Comparison of ENCODE assay signal across 11 cellular contexts in genomic region chr1:44826375-44827196, GRCh38. TPM values are rescaled to one million over a fixed set of nuclear protein-coding genes. Genes with fewer than 3 reads are reported as not detected.
DNase-seq lines count a peak whose midpoint lies in the region; TF ChIP-seq lines count a peak whose summit lies in the region.
"Had no signal": no experiment of that assay in that cellular context is flagged by ENCODE, and none has a peak within 500 bp of the region (broad histone marks: within the 10 kb centered on the region; RNA-seq: fewer than 3 reads in every experiment).

No MANE protein-coding gene starts in this region.

- TF ChIP-seq POLR2A in esophagus muscularis mucosa (IDR thresholded peaks at IDR 0.05; ENCODE audit: low read depth), result no peak

- H3K27me3 ChIP-seq in ACC112 (ENCODE audit: insufficient read depth, low read length), result no peaks in the 10 kb centered on the region
- H3K27me3 ChIP-seq in esophagus muscularis mucosa, result no peaks in the 10 kb centered on the region
- no peaks in the 10 kb centered on the region for H3K27me3 ChIP-seq in HAP-1 (ENCODE audit: low read depth)

- no peak overlapping the region for H3K27ac ChIP-seq in ACC112 (ENCODE audit: low read depth, low read length)
- peak overlapping the region in 3 of 4 donors; percentile 4 to 18 (median 5) for H3K27ac ChIP-seq in esophagus muscularis mucosa (replicated peaks in 1 of 4)

- no peak for TF ChIP-seq EP300 in esophagus muscularis mucosa (IDR thresholded peaks at IDR 0.05)

- peak; percentile 80 for DNase-seq in NOMO-1 treated with dmso at 0.1 percent for 144 hours (lab: John Stamatoyannopoulos, UW; ENCODE audit: unreplicated experiment)
- DNase-seq in esophagus muscularis mucosa (ENCODE audit: extremely low spot score), result no peak
- DNase-seq in mucosa of gallbladder (ENCODE audit: low spot score), result peak; percentile 67
- DNase-seq in HK-2 (ENCODE audit: unreplicated experiment), result no peak
- no peak for DNase-seq in stimulated activated naive CD4-positive, alpha-beta T cell treated with Interleukin-2 at 50 U/mL for 16 hours (lab: John Stamatoyannopoulos, UW)
- DNase-seq in NCI-H2227 treated with DMSO at 0.1 percent for 48 hours (lab: John Stamatoyannopoulos, UW), result no peak
- no peak for DNase-seq in HAP-1 (ENCODE audit: low spot score in 2 of 2)
- DNase-seq: activated CD4-positive, alpha-beta T cell treated with anti-CD3 and anti-CD28 coated beads for 1 hour; NK-92 treated with Interleukin-12 subunit alpha and Interleukin-12 subunit beta, amount 100 ng/mL, for 24 hours; stimulated activated CD8-positive, alpha-beta memory T cell treated with anti-CD3 and anti-CD28 coated beads, Interleukin-4, amount 100 ng/mL, for 48 hours had no signal

- 50% methylated on average over 19 of the region's 24 CpGs for WGBS in esophagus muscularis mucosa

- in situ Hi-C loops in HAP-1 (cut with MboI; ENCODE audit: low sequenced_read_pairs), result no loop called here

- TF ChIP-seq CTCF in esophagus muscularis mucosa (IDR thresholded peaks at IDR 0.05), result no peak

- no peaks in the 10 kb centered on the region for H3K79me2 ChIP-seq in ACC112 (ENCODE audit: control insufficient read depth, insufficient read depth, low read length, unreplicated experiment)

- H3K4me3 ChIP-seq in ACC112 (ENCODE audit: low read depth, low read length) (no peak overlapping the region), esophagus muscularis mucosa (no peak overlapping the region), HAP-1 (no peak overlapping the region)

- H3K4me1 ChIP-seq in ACC112 (ENCODE audit: control insufficient read depth, insufficient read depth, low read length, unreplicated experiment) (peaks cover 6% of the 10 kb centered on the region), esophagus muscularis mucosa (peaks cover 0 to 10% (median 7%) of the 10 kb centered on the region in 4 donors), HAP-1 (no peaks in the 10 kb centered on the region)

- peak overlapping the region; percentile 44 for H2AFZ ChIP-seq in ACC112 (ENCODE audit: low read length, unreplicated experiment)

- H3K36me3 ChIP-seq in ACC112 (ENCODE audit: insufficient read depth, low read length) (no peaks in the 10 kb centered on the region), esophagus muscularis mucosa (peaks cover 0 to 18% (median 8%) of the 10 kb centered on the region in 4 donors), HAP-1 (replicated peaks) (no peaks in the 10 kb centered on the region)

- H3K9me3 ChIP-seq in esophagus muscularis mucosa (no peaks in the 10 kb centered on the region), HAP-1 (no peaks in the 10 kb centered on the region)

- intact Hi-C loops in esophagus muscularis mucosa (cut with DNase I), result no loop called here

RNA-seq across cellular contexts. Expression of gene PTCH2, which starts 16.5 kb away (rescaled TPM):
- 1 to 10 TPM in 2 of 4 donors, under 1 TPM in 2; 0.66 to 2.6 (median 1.1) TPM for total RNA-seq in esophagus muscularis mucosa
- 1.9 TPM for total RNA-seq in mucosa of gallbladder

RNA-seq across cellular contexts. Expression of gene BTBD19, which starts 18.3 kb away (rescaled TPM):
- total RNA-seq in esophagus muscularis mucosa (1 to 10 TPM; 2.7 to 6.6 (median 3.4) TPM), mucosa of gallbladder (7.8 TPM)

RNA-seq across cellular contexts. Expression of gene DYNLT4, which starts 19.4 kb away (rescaled TPM):
- total RNA-seq in esophagus muscularis mucosa, result under 1 TPM in 1 of 4 donors, not detected in 3; 0.83 TPM
- total RNA-seq in mucosa of gallbladder, result not detected

RNA-seq across cellular contexts. Expression of gene PLK3, which starts 26.4 kb away (rescaled TPM):
- 10 to 100 TPM in 2 of 4 donors, 1 to 10 TPM in 2; 7.9 to 46.4 (median 10.5) TPM for total RNA-seq in esophagus muscularis mucosa
- 14.7 TPM for total RNA-seq in mucosa of gallbladder

RNA-seq across cellular contexts. Expression of gene BEST4, which starts 38.6 kb away (rescaled TPM):
- total RNA-seq in esophagus muscularis mucosa, result under 1 TPM in 1 of 4 donors, not detected in 3; 0.29 TPM
- total RNA-seq in mucosa of gallbladder, result 0.37 TPM

Comparison
In these comparisons a context has a peak if more than half of its experiments do, and no peak if none do; other contexts are left out.
1. DNase-seq: peak in NOMO-1 treated with dmso at 0.1 percent for 144 hours (single experiment) and mucosa of gallbladder (single experiment); none in esophagus muscularis mucosa (single experiment), HK-2 (single experiment), stimulated activated naive CD4-positive, alpha-beta T cell treated with Interleukin-2 at 50 U/mL for 16 hours (single experiment), NCI-H2227 treated with DMSO at 0.1 percent for 48 hours (single experiment) and HAP-1 (0 of 2).